ENCODE assay signal across 8 cellular contexts in the genomic region with DNA sequence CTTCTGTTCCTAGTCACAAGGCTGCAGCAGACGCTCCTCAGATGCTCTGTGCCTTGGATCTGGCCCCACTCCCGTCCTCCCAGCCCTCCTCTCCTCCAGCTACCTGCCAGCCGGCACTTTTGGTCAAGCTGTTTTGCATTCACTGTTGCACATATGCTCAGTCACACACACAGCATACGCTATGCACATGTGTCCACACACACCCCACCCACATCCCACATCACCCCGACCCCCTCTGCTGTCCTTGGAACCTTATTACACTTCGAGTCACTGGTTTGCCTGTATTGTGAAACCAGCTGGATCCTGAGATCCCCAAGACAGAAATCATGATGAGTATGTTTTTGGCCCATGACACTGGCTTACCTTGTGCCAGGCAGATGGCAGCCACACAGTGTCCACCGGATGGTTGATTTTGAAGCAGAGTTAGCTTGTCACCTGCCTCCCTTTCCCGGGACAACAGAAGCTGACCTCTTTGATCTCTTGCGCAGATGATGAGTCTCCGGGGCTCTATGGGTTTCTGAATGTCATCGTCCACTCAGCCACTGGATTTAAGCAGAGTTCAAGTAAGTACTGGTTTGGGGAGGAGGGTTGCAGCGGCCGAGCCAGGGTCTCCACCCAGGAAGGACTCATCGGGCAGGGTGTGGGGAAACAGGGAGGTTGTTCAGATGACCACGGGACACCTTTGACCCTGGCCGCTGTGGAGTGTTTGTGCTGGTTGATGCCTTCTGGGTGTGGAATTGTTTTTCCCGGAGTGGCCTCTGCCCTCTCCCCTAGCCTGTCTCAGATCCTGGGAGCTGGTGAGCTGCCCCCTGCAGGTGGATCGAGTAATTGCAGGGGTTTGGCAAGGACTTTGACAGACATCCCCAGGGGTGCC.
DNase-seq lines count a peak whose midpoint lies in the region; ATAC-seq and TF ChIP-seq lines count a peak whose summit lies in the region.

No MANE protein-coding gene starts in this region.

- H3K4me3 ChIP-seq in NB4 (ENCODE audit: low read depth, low read length) (no peak overlapping the region), endodermal cell (ENCODE audit: low read length) (no peak overlapping the region)

- no peak overlapping the region for H3K27ac Mint-ChIP-seq in activated CD8-positive, alpha-beta T cell treated with anti-CD3 and anti-CD28 coated beads, Interleukin-2, amount 10 ng/mL, durations not matched to agents 7 days and 5 days
- peak overlapping the region; percentile 64 for H3K27ac Mint-ChIP-seq in endodermal cell
- H3K27ac Mint-ChIP-seq in natural killer cell: peak overlapping the region in 1 of 2 donors; percentile 27

- no peak for TF ChIP-seq POLR2A in NB4 (IDR thresholded peaks at IDR 0.05; ENCODE audit: extremely low read depth, insufficient read length)

- no peaks in the 10 kb centered on the region for H3K27me3 Mint-ChIP-seq in activated CD8-positive, alpha-beta T cell treated with anti-CD3 and anti-CD28 coated beads, Interleukin-2, amount 10 ng/mL, durations not matched to agents 7 days and 5 days (ENCODE audit: low read depth)
- H3K27me3 Mint-ChIP-seq in endodermal cell (ENCODE audit: insufficient read depth) (no peaks in the 10 kb centered on the region), natural killer cell (ENCODE audit: low read depth in 2 of 2) (no peaks in the 10 kb centered on the region)

- intact Hi-C loops in natural killer cell (cut with micrococcal nuclease): loop anchor here (1.0 kb wide), 1 partner anchor 112 kb away; no protein-coding TSS in a partner anchor

- no peak overlapping the region for H3K9ac ChIP-seq in endodermal cell (ENCODE audit: extremely low read depth, low read length, poor library complexity, severe bottlenecking)

- H3K4me3 Mint-ChIP-seq in activated CD8-positive, alpha-beta T cell treated with anti-CD3 and anti-CD28 coated beads, Interleukin-2, amount 10 ng/mL, durations not matched to agents 7 days and 5 days: no peak overlapping the region
- H3K4me3 Mint-ChIP-seq in endodermal cell (no peak overlapping the region), natural killer cell (no peak overlapping the region)

- peak; percentile 49 for ATAC-seq in activated CD8-positive, alpha-beta T cell treated with anti-CD3 and anti-CD28 coated beads, Interleukin-2, amount 10 ng/mL, durations not matched to agents 7 days and 5 days
- ATAC-seq in natural killer cell (peak; percentile 48 to 77 (median 67)), HG02571 (IDR thresholded peaks at IDR 0.05; ENCODE audit: unreplicated experiment) (no peak)

- H3K4me1 Mint-ChIP-seq in activated CD8-positive, alpha-beta T cell treated with anti-CD3 and anti-CD28 coated beads, Interleukin-2, amount 10 ng/mL, durations not matched to agents 7 days and 5 days (ENCODE audit: low read depth): no peaks in the 10 kb centered on the region
- H3K4me1 Mint-ChIP-seq in endodermal cell (peaks cover 4% of the 10 kb centered on the region), natural killer cell (peaks cover 6 to 11% of the 10 kb centered on the region in 2 donors)

- no peaks in the 10 kb centered on the region for H3K9me3 ChIP-seq in endodermal cell (ENCODE audit: control insufficient read depth, low read length)

- no peaks in the 10 kb centered on the region for H3K4me1 ChIP-seq in endodermal cell (ENCODE audit: control insufficient read depth, insufficient read depth, low read length)

- peak; percentile 68 for DNase-seq in DMS 273 (lab: John Stamatoyannopoulos, UW; ENCODE audit: unreplicated experiment)
- no peak for DNase-seq in DMS 273 treated with DMSO at 0.1 percent for 48 hours (lab: John Stamatoyannopoulos, UW)
- peak; percentile 45 for DNase-seq in NB4 (ENCODE audit: low read depth)
- DNase-seq in activated CD8-positive, alpha-beta T cell treated with anti-CD3 and anti-CD28 coated beads, Interleukin-2, amount 10 ng/mL, durations not matched to agents 7 days and 5 days: peak; percentile 63
- peak; percentile 93 for DNase-seq in endodermal cell
- DNase-seq in natural killer cell: peak; percentile 59
- DNase-seq in stromal cell of bone marrow (ENCODE audit: low read depth): peak; percentile 32

- no peak overlapping the region for H3K27ac ChIP-seq in endodermal cell (ENCODE audit: low read depth, low read length)

- no peaks in the 10 kb centered on the region for H3K27me3 ChIP-seq in endodermal cell (ENCODE audit: control insufficient read depth, insufficient read depth, low read length, poor library complexity, severe bottlenecking)

- POLR2A ChIA-PET in activated CD8-positive, alpha-beta T cell treated with anti-CD3 and anti-CD28 coated beads, Interleukin-2, amount 10 ng/mL, durations not matched to agents 7 days and 5 days (lab: Charles Lee): interaction anchor here (0.9 kb wide), 1 partner anchor 104 kb away, joined by 3 read pairs; no protein-coding TSS in a partner anchor

- no peaks in the 10 kb centered on the region for H3K9me3 Mint-ChIP-seq in activated CD8-positive, alpha-beta T cell treated with anti-CD3 and anti-CD28 coated beads, Interleukin-2, amount 10 ng/mL, durations not matched to agents 7 days and 5 days (ENCODE audit: insufficient read depth)
- no peaks in the 10 kb centered on the region for H3K9me3 Mint-ChIP-seq in endodermal cell
- no peaks in the 10 kb centered on the region for H3K9me3 Mint-ChIP-seq in natural killer cell

- TF ChIP-seq CTCF in NB4 (IDR thresholded peaks at IDR 0.05; ENCODE audit: low read depth, low read length) (peak; percentile 74), endodermal cell (conservative IDR thresholded peaks at IDR 0.05) (peak; percentile 87), natural killer cell (IDR thresholded peaks at IDR 0.05) (peak; percentile 83)

- WGBS in endodermal cell (ENCODE audit: insufficient coverage in 1 of 2, insufficient read length in 1 of 2), 2 experiments: 70 to 82% methylated on average over 7 to 18 of the region's 18 CpGs

- CTCF ChIA-PET in activated CD8-positive, alpha-beta T cell treated with anti-CD3 and anti-CD28 coated beads, Interleukin-2, amount 10 ng/mL, durations not matched to agents 7 days and 5 days (lab: Charles Lee): interaction anchor here (0.7 to 3.1 kb wide), 38 partner anchors 8 to 336 kb away, joined by 3 to 62 read pairs (median 4); partner anchors contain the start of genes BCR and RSPH14

- peaks cover 88% of the 10 kb centered on the region for H3K36me3 ChIP-seq in endodermal cell (ENCODE audit: control insufficient read depth, insufficient read depth, low read length)

- H3K36me3 Mint-ChIP-seq in activated CD8-positive, alpha-beta T cell treated with anti-CD3 and anti-CD28 coated beads, Interleukin-2, amount 10 ng/mL, durations not matched to agents 7 days and 5 days (ENCODE audit: low read depth): peaks cover 6% of the 10 kb centered on the region
- H3K36me3 Mint-ChIP-seq in endodermal cell (ENCODE audit: low read depth) (peaks cover 64% of the 10 kb centered on the region), natural killer cell (no peaks in the 10 kb centered on the region)
